ENCODE assay signal across 1 cellular context in the genomic region with DNA sequence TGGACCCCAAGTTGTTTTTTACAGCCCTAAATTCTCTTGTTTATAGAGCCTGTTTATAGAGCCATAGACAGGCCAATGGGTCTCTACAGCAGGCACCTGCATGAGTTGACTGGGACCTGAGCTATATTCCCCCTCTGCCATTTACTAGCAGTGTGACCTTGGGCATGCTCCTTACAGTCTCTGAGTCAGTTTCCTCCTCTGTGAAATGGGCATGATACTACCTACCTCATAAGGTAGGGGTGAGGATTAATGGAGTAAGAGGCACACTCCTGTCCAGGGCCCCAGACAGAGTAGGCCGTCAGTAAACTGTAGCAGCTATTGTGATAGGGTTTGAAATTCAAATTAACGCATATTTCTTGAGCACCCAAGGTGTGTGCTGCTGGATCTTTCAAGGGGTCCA.
TF ChIP-seq lines count a peak whose summit lies in the region.

No MANE protein-coding gene starts in this region.

TF ChIP-seq in liver, 16 proteins besides CTCF, POLR2A, EP300 and RAD21 (continued from another document):
- TF ChIP-seq, protein P1, sequence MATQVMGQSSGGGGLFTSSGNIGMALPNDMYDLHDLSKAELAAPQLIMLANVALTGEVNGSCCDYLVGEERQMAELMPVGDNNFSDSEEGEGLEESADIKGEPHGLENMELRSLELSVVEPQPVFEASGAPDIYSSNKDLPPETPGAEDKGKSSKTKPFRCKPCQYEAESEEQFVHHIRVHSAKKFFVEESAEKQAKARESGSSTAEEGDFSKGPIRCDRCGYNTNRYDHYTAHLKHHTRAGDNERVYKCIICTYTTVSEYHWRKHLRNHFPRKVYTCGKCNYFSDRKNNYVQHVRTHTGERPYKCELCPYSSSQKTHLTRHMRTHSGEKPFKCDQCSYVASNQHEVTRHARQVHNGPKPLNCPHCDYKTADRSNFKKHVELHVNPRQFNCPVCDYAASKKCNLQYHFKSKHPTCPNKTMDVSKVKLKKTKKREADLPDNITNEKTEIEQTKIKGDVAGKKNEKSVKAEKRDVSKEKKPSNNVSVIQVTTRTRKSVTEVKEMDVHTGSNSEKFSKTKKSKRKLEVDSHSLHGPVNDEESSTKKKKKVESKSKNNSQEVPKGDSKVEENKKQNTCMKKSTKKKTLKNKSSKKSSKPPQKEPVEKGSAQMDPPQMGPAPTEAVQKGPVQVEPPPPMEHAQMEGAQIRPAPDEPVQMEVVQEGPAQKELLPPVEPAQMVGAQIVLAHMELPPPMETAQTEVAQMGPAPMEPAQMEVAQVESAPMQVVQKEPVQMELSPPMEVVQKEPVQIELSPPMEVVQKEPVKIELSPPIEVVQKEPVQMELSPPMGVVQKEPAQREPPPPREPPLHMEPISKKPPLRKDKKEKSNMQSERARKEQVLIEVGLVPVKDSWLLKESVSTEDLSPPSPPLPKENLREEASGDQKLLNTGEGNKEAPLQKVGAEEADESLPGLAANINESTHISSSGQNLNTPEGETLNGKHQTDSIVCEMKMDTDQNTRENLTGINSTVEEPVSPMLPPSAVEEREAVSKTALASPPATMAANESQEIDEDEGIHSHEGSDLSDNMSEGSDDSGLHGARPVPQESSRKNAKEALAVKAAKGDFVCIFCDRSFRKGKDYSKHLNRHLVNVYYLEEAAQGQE (IDR thresholded peaks at IDR 0.05), result no peak
- no peak for TF ChIP-seq FOXA1 (IDR thresholded peaks at IDR 0.05)
TF ChIP-seq in liver: peak in this region for 0.
